ENCODE assay signal across 2 cellular contexts in genomic region chr5:162037431-162037830, GRCh38.
TF ChIP-seq lines count a peak whose summit lies in the region.

No MANE protein-coding gene starts in this region.

TF ChIP-seq in GM23338, 12 proteins besides CTCF, POLR2A, EP300 and RAD21 (continued from another document):
- TF ChIP-seq ETS1 (IDR thresholded peaks at IDR 0.05) (no peak), STAT1 (IDR thresholded peaks at IDR 0.05; ENCODE audit: unreplicated experiment) (no peak), ZNF462 (CRISPR knock-in tag; IDR thresholded peaks at IDR 0.05) (no peak), EZH2 (IDR thresholded peaks at IDR 0.05; ENCODE audit: low read depth, unreplicated experiment) (no peak), ZNF331 (CRISPR knock-in tag; IDR thresholded peaks at IDR 0.05; ENCODE audit: low read depth) (no peak), ZNF114 (CRISPR knock-in tag; IDR thresholded peaks at IDR 0.05) (no peak), POLR2AphosphoS5 (IDR thresholded peaks at IDR 0.05; ENCODE audit: low read depth) (no peak), REST (IDR thresholded peaks at IDR 0.05; ENCODE audit: unreplicated experiment) (no peak), NANOG (IDR thresholded peaks at IDR 0.05; ENCODE audit: borderline replicate concordance) (no peak), JUNB (IDR thresholded peaks at IDR 0.05; ENCODE audit: unreplicated experiment) (no peak)

TF ChIP-seq in H1, 55 proteins besides CTCF, POLR2A, EP300 and RAD21 (continued from another document):
- TF ChIP-seq JUN (IDR thresholded peaks at IDR 0.05; ENCODE audit: low read depth, low read length) (no peak), HDAC2 (IDR thresholded peaks at IDR 0.05; ENCODE audit: borderline replicate concordance in 1 of 2, low read depth in 2 of 2, low read length in 2 of 2) (no peak), GTF2F1 (IDR thresholded peaks at IDR 0.05; ENCODE audit: borderline replicate concordance, low read depth, low read length) (no peak), RBBP5 (IDR thresholded peaks at IDR 0.05; ENCODE audit: borderline replicate concordance, low read depth, low read length) (no peak), MAX (IDR thresholded peaks at IDR 0.05) (no peak), CREB1 (IDR thresholded peaks at IDR 0.05) (no peak), ATF2 (IDR thresholded peaks at IDR 0.05; ENCODE audit: low read length) (no peak), EGR1 (IDR thresholded peaks at IDR 0.05; ENCODE audit: borderline replicate concordance, low read depth, low read length) (no peak), TCF12 (IDR thresholded peaks at IDR 0.05; ENCODE audit: low read depth, low read length) (no peak), SP2 (IDR thresholded peaks at IDR 0.05; ENCODE audit: low read length) (no peak), RXRA (IDR thresholded peaks at IDR 0.05; ENCODE audit: insufficient read depth, low read depth, low read length) (no peak), TAF1 (IDR thresholded peaks at IDR 0.05; ENCODE audit: low read depth, low read length) (no peak), FOSL1 (IDR thresholded peaks at IDR 0.05; ENCODE audit: insufficient read depth, low read depth, low read length) (no peak), SP4 (IDR thresholded peaks at IDR 0.05; ENCODE audit: low read length) (no peak), RFX5 (IDR thresholded peaks at IDR 0.05; ENCODE audit: borderline replicate concordance, low read depth, low read length) (no peak), JUND (IDR thresholded peaks at IDR 0.05; ENCODE audit: low read length) (no peak)
